In the genomic region with DNA sequence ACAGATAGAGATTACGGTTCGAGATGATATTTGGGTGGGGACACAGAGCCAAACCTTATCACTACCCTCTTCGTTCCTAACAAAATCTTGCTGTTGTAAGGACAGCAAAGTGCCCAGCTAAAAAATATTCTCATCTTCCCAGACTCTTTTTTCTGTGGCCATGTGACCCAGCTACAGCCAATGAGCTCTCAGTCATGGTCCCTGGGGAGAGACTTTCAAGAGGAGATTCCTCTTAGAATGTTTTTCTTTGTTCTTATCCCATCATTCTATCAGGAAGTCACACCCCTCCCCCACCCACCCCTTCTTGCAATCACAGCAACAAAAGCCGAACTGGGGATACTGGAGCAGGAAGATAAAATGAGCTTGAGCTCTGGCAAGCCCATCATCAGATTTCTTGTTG, we compare ENCODE assay signal across 16 cellular contexts.
DNase-seq lines count a peak whose midpoint lies in the region; ATAC-seq and TF ChIP-seq lines count a peak whose summit lies in the region.
"Had no signal": no experiment of that assay in that cellular context is flagged by ENCODE, and none has a peak within 500 bp of the region (broad histone marks: within the 10 kb centered on the region; RNA-seq: fewer than 3 reads in every experiment).

No MANE protein-coding gene starts in this region.

- H2AK5ac ChIP-seq in mesendoderm (ENCODE audit: low read length): no peak overlapping the region

- no peak overlapping the region for H3K27ac Mint-ChIP-seq in endodermal cell
- H3K27ac Mint-ChIP-seq: B cell; CD4-positive, alpha-beta T cell had no signal

- H3K4me3 ChIP-seq in NT2/D1 (ENCODE audit: insufficient read length, low read depth) (no peak overlapping the region), endodermal cell (ENCODE audit: low read length) (peak overlapping the region; percentile 58), mesendoderm (ENCODE audit: low read length) (no peak overlapping the region)
- H3K4me3 ChIP-seq: K562 had no signal

- no peaks in the 10 kb centered on the region for H3K79me1 ChIP-seq in mesendoderm (ENCODE audit: low read length)

- no peak overlapping the region for H3K56ac ChIP-seq in mesendoderm (ENCODE audit: low read length)

- WGBS in endodermal cell (ENCODE audit: insufficient coverage in 1 of 2, insufficient read length in 1 of 2), 2 experiments: 83 to 90% methylated on average over 2 to 4 of the region's 4 CpGs
- WGBS in mesendoderm (ENCODE audit: extremely low coverage, insufficient coverage, low lambda C conversion rate): no CpG with 5 or more reads among the region's 4 CpGs

- peaks cover 35% of the 10 kb centered on the region for H3K9me3 ChIP-seq in NT2/D1 (ENCODE audit: insufficient read depth, low read length)
- peaks cover 5% of the 10 kb centered on the region for H3K9me3 ChIP-seq in endodermal cell (ENCODE audit: control insufficient read depth, low read length)

- H3K4ac ChIP-seq in mesendoderm (ENCODE audit: low read depth, low read length): peak overlapping the region; percentile 16

- no peak overlapping the region for H4K8ac ChIP-seq in mesendoderm (ENCODE audit: low read depth, low read length)

- peaks cover 12% of the 10 kb centered on the region for H3K36me3 ChIP-seq in NT2/D1 (ENCODE audit: insufficient read depth, insufficient read length, low read length)
- no peaks in the 10 kb centered on the region for H3K36me3 ChIP-seq in endodermal cell (ENCODE audit: control insufficient read depth, insufficient read depth, low read length)
- no peaks in the 10 kb centered on the region for H3K36me3 ChIP-seq in mesendoderm (ENCODE audit: control insufficient read depth, insufficient read depth, low read length)

- DNase-seq in ELF-1 (ENCODE audit: low read depth, low spot score): peak; percentile 23
- peak; percentile 18 for DNase-seq in NT2/D1 (ENCODE audit: low read depth, low spot score)
- DNase-seq in endodermal cell: peak; percentile 72
- peak; percentile 76 for DNase-seq in mesendoderm
- DNase-seq in mesenteric fat pad (ENCODE audit: low spot score): no peak
- DNase-seq: C1 segment of cervical spinal cord; CD4-positive, alpha-beta T cell; COR-L47; DMS153; DMS79 treated with DMSO at 0.1 percent for 48 hours; EL; GDM1 had no signal

- H3K27me3 ChIP-seq in NT2/D1 (ENCODE audit: insufficient read depth, insufficient read length) (no peaks in the 10 kb centered on the region), endodermal cell (ENCODE audit: control insufficient read depth, insufficient read depth, low read length, poor library complexity, severe bottlenecking) (no peaks in the 10 kb centered on the region), mesendoderm (ENCODE audit: insufficient read depth, low read length, poor library complexity) (no peaks in the 10 kb centered on the region)

- no peaks in the 10 kb centered on the region for H3K27me3 Mint-ChIP-seq in endodermal cell (ENCODE audit: insufficient read depth)
- H3K27me3 Mint-ChIP-seq: B cell; CD4-positive, alpha-beta T cell had no signal

- no peak overlapping the region for H2BK120ac ChIP-seq in mesendoderm (ENCODE audit: low read depth, low read length)

- H3K18ac ChIP-seq in mesendoderm (ENCODE audit: low read length): no peak overlapping the region

- no peak overlapping the region for H4K5ac ChIP-seq in mesendoderm (ENCODE audit: low read length)

- peaks cover 20% of the 10 kb centered on the region for H3K9me3 Mint-ChIP-seq in endodermal cell
- H3K9me3 Mint-ChIP-seq: CD4-positive, alpha-beta T cell had no signal

- H2BK15ac ChIP-seq in mesendoderm (replicated peaks; ENCODE audit: low read depth): no peak overlapping the region

- peaks cover 8% of the 10 kb centered on the region for H3K4me1 Mint-ChIP-seq in endodermal cell
- H3K4me1 Mint-ChIP-seq: B cell had no signal

- peaks cover 31% of the 10 kb centered on the region for H3K36me3 Mint-ChIP-seq in endodermal cell (ENCODE audit: low read depth)

- H3K4me2 ChIP-seq in mesendoderm (ENCODE audit: low read length): no peak overlapping the region

- H2BK5ac ChIP-seq in mesendoderm (ENCODE audit: low read length): no peak overlapping the region

- no peaks in the 10 kb centered on the region for H3K4me1 ChIP-seq in NT2/D1 (ENCODE audit: insufficient read depth, insufficient read length)
- no peaks in the 10 kb centered on the region for H3K4me1 ChIP-seq in endodermal cell (ENCODE audit: control insufficient read depth, insufficient read depth, low read length)
- H3K4me1 ChIP-seq in mesendoderm (ENCODE audit: control insufficient read depth, low read depth, low read length): peaks cover 2% of the 10 kb centered on the region

- H3K79me2 ChIP-seq in mesendoderm (ENCODE audit: control insufficient read depth, insufficient read depth, low read length): no peaks in the 10 kb centered on the region

- TF ChIP-seq CTCF in endodermal cell (conservative IDR thresholded peaks at IDR 0.05): no peak

- no peak overlapping the region for H3K9ac ChIP-seq in NT2/D1 (ENCODE audit: insufficient read length, low read depth)
- H3K9ac ChIP-seq in endodermal cell (ENCODE audit: extremely low read depth, low read length, poor library complexity, severe bottlenecking): no peak overlapping the region
- H3K9ac ChIP-seq in mesendoderm (ENCODE audit: low read length): no peak overlapping the region

- H3K27ac ChIP-seq in endodermal cell (ENCODE audit: low read depth, low read length): no peak overlapping the region
- no peak overlapping the region for H3K27ac ChIP-seq in mesendoderm (ENCODE audit: low read depth, low read length)

- ATAC-seq in HG03095 (IDR thresholded peaks at IDR 0.05; ENCODE audit: unreplicated experiment) (no peak), GM21786 (IDR thresholded peaks at IDR 0.05; ENCODE audit: unreplicated experiment) (no peak)
- ATAC-seq: K562 had no signal

- H3K4me3 Mint-ChIP-seq in endodermal cell: no peak overlapping the region
- H3K4me3 Mint-ChIP-seq: B cell; CD4-positive, alpha-beta T cell had no signal

- H3K23ac ChIP-seq in mesendoderm (ENCODE audit: low read length): no peak overlapping the region
